12 cellular contexts compared by ENCODE assay signal in genomic region chr5:93995126-93995621, GRCh38.
DNase-seq lines count a peak whose midpoint lies in the region; ATAC-seq and TF ChIP-seq lines count a peak whose summit lies in the region.
"Had no signal": no experiment of that assay in that cellular context is flagged by ENCODE, and none has a peak within 500 bp of the region (broad histone marks: within the 10 kb centered on the region; RNA-seq: fewer than 3 reads in every experiment).

No MANE protein-coding gene starts in this region.

- intact Hi-C loops in activated CD8-positive, alpha-beta T cell treated with anti-CD3 and anti-CD28 coated beads for 36 hours (cut with micrococcal nuclease) = no loop called here

- H3K9me3 Mint-ChIP-seq in activated CD8-positive, alpha-beta T cell treated with anti-CD3 and anti-CD28 coated beads for 36 hours = no peaks in the 10 kb centered on the region
- no peaks in the 10 kb centered on the region for H3K9me3 Mint-ChIP-seq in activated CD8-positive, alpha-beta T cell treated with anti-CD3 and anti-CD28 coated beads, Interleukin-2, amount 10 ng/mL, durations not matched to agents 7 days and 5 days (ENCODE audit: insufficient read depth)
- H3K9me3 Mint-ChIP-seq in T-helper 2 cell treated with Interferon-gamma antibody and Interleukin-4, amounts not matched to agents 5 μg/mL and 100 μg/mL, for 36 hours = no peaks in the 10 kb centered on the region
- H3K9me3 Mint-ChIP-seq: naive thymus-derived CD8-positive, alpha-beta T cell had no signal

- peak; percentile 49 for ATAC-seq in activated CD8-positive, alpha-beta T cell treated with anti-CD3 and anti-CD28 coated beads for 36 hours
- no peak for ATAC-seq in activated CD8-positive, alpha-beta T cell treated with anti-CD3 and anti-CD28 coated beads, Interleukin-2, amount 10 ng/mL, durations not matched to agents 7 days and 5 days
- ATAC-seq in HG02588 (IDR thresholded peaks at IDR 0.05; ENCODE audit: unreplicated experiment) = peak; percentile 59
- peak; percentile 94 for ATAC-seq in SK-N-SH treated with all-trans-retinoic acid at 6 μM for 48 hours
- ATAC-seq: gastrocnemius medialis had no signal

- no peak overlapping the region for H3K27ac Mint-ChIP-seq in activated CD8-positive, alpha-beta T cell treated with anti-CD3 and anti-CD28 coated beads for 36 hours
- no peak overlapping the region for H3K27ac Mint-ChIP-seq in activated CD8-positive, alpha-beta T cell treated with anti-CD3 and anti-CD28 coated beads, Interleukin-2, amount 10 ng/mL, durations not matched to agents 7 days and 5 days
- H3K27ac Mint-ChIP-seq in T-helper 2 cell treated with Interferon-gamma antibody and Interleukin-4, amounts not matched to agents 5 μg/mL and 100 μg/mL, for 36 hours = no peak overlapping the region
- H3K27ac Mint-ChIP-seq: brain had no signal

- POLR2A ChIA-PET in activated CD8-positive, alpha-beta T cell treated with anti-CD3 and anti-CD28 coated beads for 36 hours (lab: Charles Lee) = no interaction called here
- POLR2A ChIA-PET in activated CD8-positive, alpha-beta T cell treated with anti-CD3 and anti-CD28 coated beads, Interleukin-2, amount 10 ng/mL, durations not matched to agents 7 days and 5 days (lab: Charles Lee) = no interaction called here

- TF ChIP-seq CTCF in activated CD8-positive, alpha-beta T cell treated with anti-CD3 and anti-CD28 coated beads for 36 hours (IDR thresholded peaks at IDR 0.05) = no peak

- CTCF ChIA-PET in activated CD8-positive, alpha-beta T cell treated with anti-CD3 and anti-CD28 coated beads for 36 hours (lab: Charles Lee) = no interaction called here
- CTCF ChIA-PET in activated CD8-positive, alpha-beta T cell treated with anti-CD3 and anti-CD28 coated beads, Interleukin-2, amount 10 ng/mL, durations not matched to agents 7 days and 5 days (lab: Charles Lee) = no interaction called here

- peaks cover 7% of the 10 kb centered on the region for H3K36me3 Mint-ChIP-seq in activated CD8-positive, alpha-beta T cell treated with anti-CD3 and anti-CD28 coated beads for 36 hours (ENCODE audit: low read depth)
- H3K36me3 Mint-ChIP-seq in activated CD8-positive, alpha-beta T cell treated with anti-CD3 and anti-CD28 coated beads, Interleukin-2, amount 10 ng/mL, durations not matched to agents 7 days and 5 days (ENCODE audit: low read depth) = peaks cover 5% of the 10 kb centered on the region
- H3K36me3 Mint-ChIP-seq in T-helper 2 cell treated with Interferon-gamma antibody and Interleukin-4, amounts not matched to agents 5 μg/mL and 100 μg/mL, for 36 hours (ENCODE audit: low read depth) = no peaks in the 10 kb centered on the region

- no peak overlapping the region for H3K4me3 Mint-ChIP-seq in activated CD8-positive, alpha-beta T cell treated with anti-CD3 and anti-CD28 coated beads for 36 hours
- no peak overlapping the region for H3K4me3 Mint-ChIP-seq in activated CD8-positive, alpha-beta T cell treated with anti-CD3 and anti-CD28 coated beads, Interleukin-2, amount 10 ng/mL, durations not matched to agents 7 days and 5 days
- no peak overlapping the region for H3K4me3 Mint-ChIP-seq in T-helper 2 cell treated with Interferon-gamma antibody and Interleukin-4, amounts not matched to agents 5 μg/mL and 100 μg/mL, for 36 hours
- H3K4me3 Mint-ChIP-seq: brain; naive thymus-derived CD8-positive, alpha-beta T cell had no signal

- H3K27me3 Mint-ChIP-seq in activated CD8-positive, alpha-beta T cell treated with anti-CD3 and anti-CD28 coated beads for 36 hours = no peaks in the 10 kb centered on the region
- no peaks in the 10 kb centered on the region for H3K27me3 Mint-ChIP-seq in activated CD8-positive, alpha-beta T cell treated with anti-CD3 and anti-CD28 coated beads, Interleukin-2, amount 10 ng/mL, durations not matched to agents 7 days and 5 days (ENCODE audit: low read depth)
- no peaks in the 10 kb centered on the region for H3K27me3 Mint-ChIP-seq in T-helper 2 cell treated with Interferon-gamma antibody and Interleukin-4, amounts not matched to agents 5 μg/mL and 100 μg/mL, for 36 hours (ENCODE audit: low read depth)
- H3K27me3 Mint-ChIP-seq: naive thymus-derived CD8-positive, alpha-beta T cell had no signal

- peaks cover 22% of the 10 kb centered on the region for H3K4me1 Mint-ChIP-seq in activated CD8-positive, alpha-beta T cell treated with anti-CD3 and anti-CD28 coated beads for 36 hours (ENCODE audit: low read depth)
- H3K4me1 Mint-ChIP-seq in activated CD8-positive, alpha-beta T cell treated with anti-CD3 and anti-CD28 coated beads, Interleukin-2, amount 10 ng/mL, durations not matched to agents 7 days and 5 days (ENCODE audit: low read depth) = peaks cover 3% of the 10 kb centered on the region
- H3K4me1 Mint-ChIP-seq in T-helper 2 cell treated with Interferon-gamma antibody and Interleukin-4, amounts not matched to agents 5 μg/mL and 100 μg/mL, for 36 hours (ENCODE audit: low read depth) = peaks cover 3% of the 10 kb centered on the region

- DNase-seq in activated CD8-positive, alpha-beta T cell treated with anti-CD3 and anti-CD28 coated beads for 36 hours = no peak
- no peak for DNase-seq in activated CD8-positive, alpha-beta T cell treated with anti-CD3 and anti-CD28 coated beads, Interleukin-2, amount 10 ng/mL, durations not matched to agents 7 days and 5 days
- DNase-seq in stromal cell of bone marrow (ENCODE audit: low read depth) = peak; percentile 9
- no peak for DNase-seq in NCI-H1930 (lab: John Stamatoyannopoulos, UW)
- DNase-seq in DMS79 treated with DMSO at 0.1 percent for 48 hours (lab: John Stamatoyannopoulos, UW) = no peak
- DNase-seq in T-helper 2 cell treated with Interferon-gamma antibody and Interleukin-4, amounts not matched to agents 5 μg/mL and 100 μg/mL, for 36 hours (ENCODE audit: low spot score) = no peak
- DNase-seq: BE2C; gastrocnemius medialis; naive thymus-derived CD8-positive, alpha-beta T cell had no signal

TF ChIP-seq in SK-N-SH treated with all-trans-retinoic acid at 6 μM for 48 hours, 23 proteins besides CTCF, POLR2A, EP300 and RAD21:
- no peak for TF ChIP-seq ISL1 (CRISPR knock-in tag; IDR thresholded peaks at IDR 0.05)
- no peak for TF ChIP-seq SNAI2 (CRISPR knock-in tag; IDR thresholded peaks at IDR 0.05)
- TF ChIP-seq BACH2 (CRISPR knock-in tag; IDR thresholded peaks at IDR 0.05; ENCODE audit: borderline replicate concordance) = no peak
- no peak for TF ChIP-seq RARB (CRISPR knock-in tag; IDR thresholded peaks at IDR 0.05)
- TF ChIP-seq ZFP30 (CRISPR knock-in tag; IDR thresholded peaks at IDR 0.05) = no peak
- TF ChIP-seq GLIS3 (CRISPR knock-in tag; IDR thresholded peaks at IDR 0.05) = no peak
- no peak for TF ChIP-seq ZFP3 (CRISPR knock-in tag; IDR thresholded peaks at IDR 0.05)
- TF ChIP-seq ESRRG (CRISPR knock-in tag; IDR thresholded peaks at IDR 0.05) = no peak
- TF ChIP-seq POU6F1 (CRISPR knock-in tag; IDR thresholded peaks at IDR 0.05; ENCODE audit: borderline replicate concordance, low read depth) = no peak
- TF ChIP-seq CREB5 (CRISPR knock-in tag; IDR thresholded peaks at IDR 0.05; ENCODE audit: low read depth) = no peak
- TF ChIP-seq ARNTL (CRISPR knock-in tag; IDR thresholded peaks at IDR 0.05; ENCODE audit: borderline replicate concordance, low read depth) = no peak
- no peak for TF ChIP-seq ZC3H10 (CRISPR knock-in tag; IDR thresholded peaks at IDR 0.05)
- TF ChIP-seq CSDC2 (CRISPR knock-in tag; IDR thresholded peaks at IDR 0.05) = no peak
- no peak for TF ChIP-seq CSRNP3 (CRISPR knock-in tag; IDR thresholded peaks at IDR 0.05)
- no peak for TF ChIP-seq TOX (CRISPR knock-in tag; IDR thresholded peaks at IDR 0.05; ENCODE audit: borderline replicate concordance)
- TF ChIP-seq ZNF8 (CRISPR knock-in tag; IDR thresholded peaks at IDR 0.05) = no peak
- TF ChIP-seq OSR1 (CRISPR knock-in tag; IDR thresholded peaks at IDR 0.05) = no peak
